1 cellular context compared by ENCODE assay signal in genomic region chr14:24253936-24254335, GRCh38.
TF ChIP-seq lines count a peak whose summit lies in the region.

No MANE protein-coding gene starts in this region.

TF ChIP-seq in IMR-90, 13 proteins besides CTCF, POLR2A, EP300 and RAD21:
- TF ChIP-seq FOS (IDR thresholded peaks at IDR 0.05; ENCODE audit: low read depth, low read length): no peak
- TF ChIP-seq MAZ (IDR thresholded peaks at IDR 0.05; ENCODE audit: borderline replicate concordance, low read depth, low read length): no peak
- no peak for TF ChIP-seq RCOR1 (IDR thresholded peaks at IDR 0.05; ENCODE audit: insufficient replicate concordance, low read length)
- no peak for TF ChIP-seq SMC3 (IDR thresholded peaks at IDR 0.05; ENCODE audit: low read depth, low read length)
- no peak for TF ChIP-seq RFX5 (IDR thresholded peaks at IDR 0.05; ENCODE audit: low read depth, low read length)
- TF ChIP-seq BHLHE40 (IDR thresholded peaks at IDR 0.05; ENCODE audit: low read depth, low read length): no peak
- TF ChIP-seq CHD1 (IDR thresholded peaks at IDR 0.05; ENCODE audit: low read depth, low read length): no peak
- TF ChIP-seq MXI1 (IDR thresholded peaks at IDR 0.05; ENCODE audit: borderline replicate concordance, low read depth, low read length): no peak
- no peak for TF ChIP-seq NFE2L2 (IDR thresholded peaks at IDR 0.05; ENCODE audit: low read depth, low read length)
- no peak for TF ChIP-seq MAFK (IDR thresholded peaks at IDR 0.05; ENCODE audit: low read depth, low read length)
- no peak for TF ChIP-seq ELK1 (IDR thresholded peaks at IDR 0.05; ENCODE audit: borderline replicate concordance, low read depth, low read length)
- TF ChIP-seq CEBPB (IDR thresholded peaks at IDR 0.05; ENCODE audit: low read depth, low read length): no peak
- TF ChIP-seq USF2 (IDR thresholded peaks at IDR 0.05; ENCODE audit: low read depth, low read length): no peak
